8 cellular contexts compared by ENCODE assay signal in genomic region chr10:101018600-101019439, GRCh38. TPM values are rescaled to one million over a fixed set of nuclear protein-coding genes. Genes with fewer than 3 reads are reported as not detected.
DNase-seq lines count a peak whose midpoint lies in the region; ATAC-seq and TF ChIP-seq lines count a peak whose summit lies in the region.

No MANE protein-coding gene starts in this region.

- H4K20me1 ChIP-seq in DND-41 (ENCODE audit: insufficient read depth, low read length), result peaks cover 7% of the 10 kb centered on the region

- peaks cover 67% of the 10 kb centered on the region for H3K27me3 Mint-ChIP-seq in activated naive CD8-positive, alpha-beta T cell treated with anti-CD3 and anti-CD28 coated beads for 36 hours

- TF ChIP-seq CTCF in DND-41 (IDR thresholded peaks at IDR 0.05; ENCODE audit: borderline replicate concordance, extremely low read depth, low read length, poor library complexity, severe bottlenecking) (peak; percentile 57), cardiac muscle cell (IDR thresholded peaks at IDR 0.05; ENCODE audit: low read depth, low read length) (peak; percentile 80)

- no peaks in the 10 kb centered on the region for H3K9me3 ChIP-seq in DND-41 (ENCODE audit: insufficient read depth, low read length, severe bottlenecking)
- no peaks in the 10 kb centered on the region for H3K9me3 ChIP-seq in cardiac muscle cell (ENCODE audit: low read depth)

- peaks cover 17% of the 10 kb centered on the region for H3K4me1 Mint-ChIP-seq in activated naive CD8-positive, alpha-beta T cell treated with anti-CD3 and anti-CD28 coated beads for 36 hours

- no peaks in the 10 kb centered on the region for H3K79me2 ChIP-seq in DND-41 (ENCODE audit: insufficient read depth, low read length)

- H3K4me1 ChIP-seq in DND-41 (ENCODE audit: insufficient read depth, low read length), result peaks cover 5% of the 10 kb centered on the region; the same call in 1 of the 2 replicates
- H3K4me1 ChIP-seq in cardiac muscle cell (ENCODE audit: low read depth), result peaks cover 3% of the 10 kb centered on the region

- no peak overlapping the region for H2AFZ ChIP-seq in DND-41 (ENCODE audit: low read depth, low read length)

- ATAC-seq in DND-41 (ENCODE audit: insufficient read depth, low read depth), result peak; percentile 57
- ATAC-seq in HG03521 (IDR thresholded peaks at IDR 0.05; ENCODE audit: unreplicated experiment), result no peak
- no peak for ATAC-seq in GM21576 (IDR thresholded peaks at IDR 0.05; ENCODE audit: unreplicated experiment)

- H3K9ac ChIP-seq in DND-41 (ENCODE audit: low read depth, low read length), result no peak overlapping the region

- H3K4me3 ChIP-seq in DND-41 (ENCODE audit: low read depth in 1 of 2, low read length in 2 of 2) (no peak overlapping the region), cardiac muscle cell (no peak overlapping the region)

- no peak overlapping the region for H3K4me2 ChIP-seq in DND-41 (ENCODE audit: insufficient read depth, low read length)

- H3K27me3 ChIP-seq in DND-41 (ENCODE audit: insufficient read depth, low read length, poor library complexity) (peaks cover 4% of the 10 kb centered on the region), cardiac muscle cell (peaks cover 20% of the 10 kb centered on the region)

- no peak overlapping the region for H3K4me3 Mint-ChIP-seq in activated naive CD8-positive, alpha-beta T cell treated with anti-CD3 and anti-CD28 coated beads for 36 hours

- peak; percentile 56 for DNase-seq in DND-41
- DNase-seq in KG1 (lab: John Stamatoyannopoulos, UW), result peak; percentile 60
- peak; percentile 69 for DNase-seq in SKM-1 treated with dmso at 0.1 percent for 144 hours (lab: John Stamatoyannopoulos, UW; ENCODE audit: unreplicated experiment)
- peak; percentile 85 for DNase-seq in activated naive CD8-positive, alpha-beta T cell treated with anti-CD3 and anti-CD28 coated beads for 36 hours
- peak; percentile 87 to 89 for DNase-seq in cardiac muscle cell (ENCODE audit: low read depth in 1 of 2, low spot score in 1 of 2)
- peak; percentile 80 for DNase-seq in pons (ENCODE audit: low spot score)

- H3K27ac ChIP-seq in DND-41 (ENCODE audit: low read length) (no peak overlapping the region), cardiac muscle cell (no peak overlapping the region)

- H3K27ac Mint-ChIP-seq in activated naive CD8-positive, alpha-beta T cell treated with anti-CD3 and anti-CD28 coated beads for 36 hours, result no peak overlapping the region

- H3K36me3 Mint-ChIP-seq in activated naive CD8-positive, alpha-beta T cell treated with anti-CD3 and anti-CD28 coated beads for 36 hours, result no peaks in the 10 kb centered on the region

- no peaks in the 10 kb centered on the region for H3K9me3 Mint-ChIP-seq in activated naive CD8-positive, alpha-beta T cell treated with anti-CD3 and anti-CD28 coated beads for 36 hours

- no peaks in the 10 kb centered on the region for H3K36me3 ChIP-seq in DND-41 (ENCODE audit: insufficient read depth, low read length)
- no peaks in the 10 kb centered on the region for H3K36me3 ChIP-seq in cardiac muscle cell

RNA-seq across cellular contexts. Expression of gene PDZD7, which starts 12.1 kb away (rescaled TPM):
- total RNA-seq in activated naive CD8-positive, alpha-beta T cell treated with anti-CD3 and anti-CD28 coated beads for 36 hours, result under 1 TPM; 0.14 to 0.66 TPM
- 1.3 and 4.5 TPM in 2 replicates for total RNA-seq in cardiac muscle cell
- polyA plus RNA-seq in cardiac muscle cell, result 2.4 and 7.7 TPM in 2 replicates

RNA-seq across cellular contexts. Expression of gene SFXN3, which starts 12.2 kb away (rescaled TPM):
- 10 to 100 TPM; 12.6 to 13.9 TPM for total RNA-seq in activated naive CD8-positive, alpha-beta T cell treated with anti-CD3 and anti-CD28 coated beads for 36 hours
- 32.7 and 37.8 TPM in 2 replicates for total RNA-seq in cardiac muscle cell
- 23.3 and 23.4 TPM in 2 replicates for polyA plus RNA-seq in cardiac muscle cell

RNA-seq across cellular contexts. Expression of gene LZTS2, which starts 19.2 kb away (rescaled TPM):
- total RNA-seq in activated naive CD8-positive, alpha-beta T cell treated with anti-CD3 and anti-CD28 coated beads for 36 hours, result 10 to 100 TPM; 10.4 to 12.1 TPM
- 156 and 168 TPM in 2 replicates for total RNA-seq in cardiac muscle cell
- polyA plus RNA-seq in cardiac muscle cell, result 128 and 129 TPM in 2 replicates

RNA-seq across cellular contexts. Expression of gene TWNK, which starts 31.5 kb away (rescaled TPM):
- 10 to 100 TPM; 40.6 to 41.9 TPM for total RNA-seq in activated naive CD8-positive, alpha-beta T cell treated with anti-CD3 and anti-CD28 coated beads for 36 hours
- 6.1 and 7.6 TPM in 2 replicates for total RNA-seq in cardiac muscle cell
- 6.9 and 12.3 TPM in 2 replicates for polyA plus RNA-seq in cardiac muscle cell

RNA-seq across cellular contexts. Expression of gene MRPL43, which starts 31.5 kb away (rescaled TPM):
- 10 to 100 TPM; 56.3 to 58.1 TPM for total RNA-seq in activated naive CD8-positive, alpha-beta T cell treated with anti-CD3 and anti-CD28 coated beads for 36 hours
- total RNA-seq in cardiac muscle cell, result 91.8 and 114 TPM in 2 replicates
- 128 and 131 TPM in 2 replicates for polyA plus RNA-seq in cardiac muscle cell

Comparison
In these comparisons a context has a peak if more than half of its experiments do, and no peak if none do; other contexts are left out.
1. RNA of gene LZTS2, which starts 19.2 kb away (total RNA-seq): 156 to 168 TPM in cardiac muscle cell; 10.4 to 12.1 TPM in activated naive CD8-positive, alpha-beta T cell treated with anti-CD3 and anti-CD28 coated beads for 36 hours; every median in the first group is over 10 times any median in the second.
2. Peak in every context shown above with its lines, with median percentiles within 50 percentile points of each other: DNase-seq.